Comparison of ENCODE assay signal across 1 cellular context in genomic region chr1:89896105-89896942, GRCh38.
TF ChIP-seq lines count a peak whose summit lies in the region.

No MANE protein-coding gene starts in this region.

TF ChIP-seq in K562, 482 proteins besides CTCF, POLR2A, EP300 and RAD21 (continued from another document and continues in another):
- TF ChIP-seq, protein P1, sequence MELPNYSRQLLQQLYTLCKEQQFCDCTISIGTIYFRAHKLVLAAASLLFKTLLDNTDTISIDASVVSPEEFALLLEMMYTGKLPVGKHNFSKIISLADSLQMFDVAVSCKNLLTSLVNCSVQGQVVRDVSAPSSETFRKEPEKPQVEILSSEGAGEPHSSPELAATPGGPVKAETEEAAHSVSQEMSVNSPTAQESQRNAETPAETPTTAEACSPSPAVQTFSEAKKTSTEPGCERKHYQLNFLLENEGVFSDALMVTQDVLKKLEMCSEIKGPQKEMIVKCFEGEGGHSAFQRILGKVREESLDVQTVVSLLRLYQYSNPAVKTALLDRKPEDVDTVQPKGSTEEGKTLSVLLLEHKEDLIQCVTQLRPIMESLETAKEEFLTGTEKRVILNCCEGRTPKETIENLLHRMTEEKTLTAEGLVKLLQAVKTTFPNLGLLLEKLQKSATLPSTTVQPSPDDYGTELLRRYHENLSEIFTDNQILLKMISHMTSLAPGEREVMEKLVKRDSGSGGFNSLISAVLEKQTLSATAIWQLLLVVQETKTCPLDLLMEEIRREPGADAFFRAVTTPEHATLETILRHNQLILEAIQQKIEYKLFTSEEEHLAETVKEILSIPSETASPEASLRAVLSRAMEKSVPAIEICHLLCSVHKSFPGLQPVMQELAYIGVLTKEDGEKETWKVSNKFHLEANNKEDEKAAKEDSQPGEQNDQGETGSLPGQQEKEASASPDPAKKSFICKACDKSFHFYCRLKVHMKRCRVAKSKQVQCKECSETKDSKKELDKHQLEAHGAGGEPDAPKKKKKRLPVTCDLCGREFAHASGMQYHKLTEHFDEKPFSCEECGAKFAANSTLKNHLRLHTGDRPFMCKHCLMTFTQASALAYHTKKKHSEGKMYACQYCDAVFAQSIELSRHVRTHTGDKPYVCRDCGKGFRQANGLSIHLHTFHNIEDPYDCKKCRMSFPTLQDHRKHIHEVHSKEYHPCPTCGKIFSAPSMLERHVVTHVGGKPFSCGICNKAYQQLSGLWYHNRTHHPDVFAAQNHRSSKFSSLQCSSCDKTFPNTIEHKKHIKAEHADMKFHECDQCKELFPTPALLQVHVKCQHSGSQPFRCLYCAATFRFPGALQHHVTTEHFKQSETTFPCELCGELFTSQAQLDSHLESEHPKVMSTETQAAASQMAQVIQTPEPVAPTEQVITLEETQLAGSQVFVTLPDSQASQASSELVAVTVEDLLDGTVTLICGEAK (IDR thresholded peaks at IDR 0.05) = no peak
- TF ChIP-seq, protein P1 (CRISPR knock-in tag; IDR thresholded peaks at IDR 0.05) = no peak
- TF ChIP-seq ZNF561 (CRISPR knock-in tag; conservative IDR thresholded peaks at IDR 0.05) (no peak), STAG1 (CRISPR knock-in tag; IDR thresholded peaks at IDR 0.05; ENCODE audit: borderline replicate concordance) (no peak), BRCA1 (IDR thresholded peaks at IDR 0.05) (no peak), BRCA1 (CRISPR knock-in tag; IDR thresholded peaks at IDR 0.05) (no peak), ZNF212 (CRISPR knock-in tag; IDR thresholded peaks at IDR 0.05) (no peak), LEF1 (IDR thresholded peaks at IDR 0.05) (peak; percentile 93), SRSF1 (IDR thresholded peaks at IDR 0.05; ENCODE audit: low read depth, low read length) (no peak), ATF3 (IDR thresholded peaks at IDR 0.05) (peak; percentile 97), ATF3 (CRISPR knock-in tag; conservative IDR thresholded peaks at IDR 0.05) (peak; percentile 89), ELF1 (tag; IDR thresholded peaks at IDR 0.05) (no peak), FOXJ3 (CRISPR knock-in tag; IDR thresholded peaks at IDR 0.05) (no peak), ADNP (tag; IDR thresholded peaks at IDR 0.05) (no peak), ARID2 (IDR thresholded peaks at IDR 0.05) (no peak), CBX3 (IDR thresholded peaks at IDR 0.05; ENCODE audit: borderline replicate concordance in 1 of 2, low read length in 2 of 2) (peak in 1 of 2 experiments; percentile 61; a peak in 1 of 3 replicates), ZNF146 (CRISPR knock-in tag; IDR thresholded peaks at IDR 0.05; ENCODE audit: unreplicated experiment) (no peak), FOS (IDR thresholded peaks at IDR 0.05; ENCODE audit: extremely low read depth, insufficient read length) (no peak), JUNB (CRISPR knock-in tag; conservative IDR thresholded peaks at IDR 0.05) (no peak), NCOR1 (IDR thresholded peaks at IDR 0.05) (peak; percentile 91), NUFIP1 (IDR thresholded peaks at IDR 0.05; ENCODE audit: partially characterized antibody) (no peak), TOE1 (IDR thresholded peaks at IDR 0.05; ENCODE audit: borderline replicate concordance) (peak; percentile 72), TOE1 (CRISPR knock-in tag; IDR thresholded peaks at IDR 0.05; ENCODE audit: borderline replicate concordance, low read depth) (no peak), NCOA6 (IDR thresholded peaks at IDR 0.05) (no peak), CREB1 (IDR thresholded peaks at IDR 0.05) (peak; percentile 72), CREB1 (CRISPR knock-in tag; IDR thresholded peaks at IDR 0.05) (peak; percentile 65; the same call in 1 of the 2 replicates), DMBX1 (CRISPR knock-in tag; IDR thresholded peaks at IDR 0.05; ENCODE audit: borderline replicate concordance) (peak; percentile 63; the same call in 1 of the 2 replicates), TBP (optimal IDR thresholded peaks at IDR 0.05; ENCODE audit: low read depth, low read length) (peak; percentile 49), ZNF518B (CRISPR knock-in tag; IDR thresholded peaks at IDR 0.05) (no peak), PHB (CRISPR knock-in tag; IDR thresholded peaks at IDR 0.05) (no peak), ZSCAN29 (IDR thresholded peaks at IDR 0.05) (no peak), ZNF174 (CRISPR knock-in tag; IDR thresholded peaks at IDR 0.05) (no peak), RERE (CRISPR knock-in tag; IDR thresholded peaks at IDR 0.05; ENCODE audit: borderline replicate concordance) (no peak)
- TF ChIP-seq, protein P2, sequence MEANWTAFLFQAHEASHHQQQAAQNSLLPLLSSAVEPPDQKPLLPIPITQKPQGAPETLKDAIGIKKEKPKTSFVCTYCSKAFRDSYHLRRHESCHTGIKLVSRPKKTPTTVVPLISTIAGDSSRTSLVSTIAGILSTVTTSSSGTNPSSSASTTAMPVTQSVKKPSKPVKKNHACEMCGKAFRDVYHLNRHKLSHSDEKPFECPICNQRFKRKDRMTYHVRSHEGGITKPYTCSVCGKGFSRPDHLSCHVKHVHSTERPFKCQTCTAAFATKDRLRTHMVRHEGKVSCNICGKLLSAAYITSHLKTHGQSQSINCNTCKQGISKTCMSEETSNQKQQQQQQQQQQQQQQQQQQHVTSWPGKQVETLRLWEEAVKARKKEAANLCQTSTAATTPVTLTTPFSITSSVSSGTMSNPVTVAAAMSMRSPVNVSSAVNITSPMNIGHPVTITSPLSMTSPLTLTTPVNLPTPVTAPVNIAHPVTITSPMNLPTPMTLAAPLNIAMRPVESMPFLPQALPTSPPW (CRISPR knock-in tag; IDR thresholded peaks at IDR 0.05) = peak; percentile 74
- TF ChIP-seq, protein P3, sequence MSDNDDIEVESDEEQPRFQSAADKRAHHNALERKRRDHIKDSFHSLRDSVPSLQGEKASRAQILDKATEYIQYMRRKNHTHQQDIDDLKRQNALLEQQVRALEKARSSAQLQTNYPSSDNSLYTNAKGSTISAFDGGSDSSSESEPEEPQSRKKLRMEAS (CRISPR knock-in tag; IDR thresholded peaks at IDR 0.05) = peak; percentile 77
- TF ChIP-seq, protein P4, sequence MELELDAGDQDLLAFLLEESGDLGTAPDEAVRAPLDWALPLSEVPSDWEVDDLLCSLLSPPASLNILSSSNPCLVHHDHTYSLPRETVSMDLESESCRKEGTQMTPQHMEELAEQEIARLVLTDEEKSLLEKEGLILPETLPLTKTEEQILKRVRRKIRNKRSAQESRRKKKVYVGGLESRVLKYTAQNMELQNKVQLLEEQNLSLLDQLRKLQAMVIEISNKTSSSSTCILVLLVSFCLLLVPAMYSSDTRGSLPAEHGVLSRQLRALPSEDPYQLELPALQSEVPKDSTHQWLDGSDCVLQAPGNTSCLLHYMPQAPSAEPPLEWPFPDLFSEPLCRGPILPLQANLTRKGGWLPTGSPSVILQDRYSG (tag; conservative IDR thresholded peaks at IDR 0.05; ENCODE audit: low read depth) = no peak
- TF ChIP-seq, protein P5, sequence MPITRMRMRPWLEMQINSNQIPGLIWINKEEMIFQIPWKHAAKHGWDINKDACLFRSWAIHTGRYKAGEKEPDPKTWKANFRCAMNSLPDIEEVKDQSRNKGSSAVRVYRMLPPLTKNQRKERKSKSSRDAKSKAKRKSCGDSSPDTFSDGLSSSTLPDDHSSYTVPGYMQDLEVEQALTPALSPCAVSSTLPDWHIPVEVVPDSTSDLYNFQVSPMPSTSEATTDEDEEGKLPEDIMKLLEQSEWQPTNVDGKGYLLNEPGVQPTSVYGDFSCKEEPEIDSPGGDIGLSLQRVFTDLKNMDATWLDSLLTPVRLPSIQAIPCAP (CRISPR knock-in tag; IDR thresholded peaks at IDR 0.05; ENCODE audit: borderline replicate concordance) = no peak
- TF ChIP-seq, protein P6, sequence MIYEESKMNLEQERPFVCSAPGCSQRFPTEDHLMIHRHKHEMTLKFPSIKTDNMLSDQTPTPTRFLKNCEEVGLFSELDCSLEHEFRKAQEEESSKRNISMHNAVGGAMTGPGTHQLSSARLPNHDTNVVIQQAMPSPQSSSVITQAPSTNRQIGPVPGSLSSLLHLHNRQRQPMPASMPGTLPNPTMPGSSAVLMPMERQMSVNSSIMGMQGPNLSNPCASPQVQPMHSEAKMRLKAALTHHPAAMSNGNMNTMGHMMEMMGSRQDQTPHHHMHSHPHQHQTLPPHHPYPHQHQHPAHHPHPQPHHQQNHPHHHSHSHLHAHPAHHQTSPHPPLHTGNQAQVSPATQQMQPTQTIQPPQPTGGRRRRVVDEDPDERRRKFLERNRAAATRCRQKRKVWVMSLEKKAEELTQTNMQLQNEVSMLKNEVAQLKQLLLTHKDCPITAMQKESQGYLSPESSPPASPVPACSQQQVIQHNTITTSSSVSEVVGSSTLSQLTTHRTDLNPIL (CRISPR knock-in tag; IDR thresholded peaks at IDR 0.05) = no peak
